ENCODE assay signal across 8 cellular contexts in genomic region chr15:63277893-63278505, GRCh38. TPM values are rescaled to one million over a fixed set of nuclear protein-coding genes. Genes with fewer than 3 reads are reported as not detected.
DNase-seq lines count a peak whose midpoint lies in the region; ATAC-seq, FAIRE-seq and TF ChIP-seq lines count a peak whose summit lies in the region.

No MANE protein-coding gene starts in this region.

- TF ChIP-seq POLR2A in lower leg skin (IDR thresholded peaks at IDR 0.05) (no peak), thyroid gland (IDR thresholded peaks at IDR 0.05) (no peak)

- H3K4me3 ChIP-seq in lower leg skin (ENCODE audit: low read depth, poor library complexity, severe bottlenecking) (peak overlapping the region; percentile 77), thyroid gland (replicated peaks in 1 of 3) (peak overlapping the region; percentile 22 to 97 (median 74))

- TSS peak; percentile 40 for BruUV-seq in MCF 10A (replicated peaks; lab: Mats Ljungman, UMichigan)

- POLR2A ChIA-PET in MCF 10A (lab: Yijun Ruan, JAX) = interaction anchor here (0.6 to 3.3 kb wide), 12 partner anchors 11 to 322 kb away, joined by 3 to 44 read pairs (median 4); partner anchors contain the start of gene RPS27L

- H3K27me3 Mint-ChIP-seq in MCF 10A (ENCODE audit: insufficient read depth, unreplicated experiment) = no peaks in the 10 kb centered on the region

- no peaks in the 10 kb centered on the region for H3K9me3 Mint-ChIP-seq in MCF 10A (ENCODE audit: unreplicated experiment)

- no peak for DNase-seq in MCF 10A (ENCODE audit: unreplicated experiment)
- DNase-seq in lower leg skin (ENCODE audit: low spot score in 2 of 2) = no peak
- DNase-seq in thyroid gland = peak; percentile 49 to 54
- DNase-seq in posterior vena cava (ENCODE audit: low spot score) = no peak
- no peak for DNase-seq in COLO829 (ENCODE audit: low spot score)
- DNase-seq in GM19239 (ENCODE audit: insufficient read length, low spot score) = no peak

- peak overlapping the region; percentile 74 for H3K27ac ChIP-seq in C4-2B
- H3K27ac ChIP-seq in thyroid gland = peak overlapping the region; percentile 90 to 94 (median 91)

- CTCF ChIA-PET in MCF 10A (lab: Yijun Ruan, JAX) = interaction anchor here (0.6 to 1.9 kb wide), 8 partner anchors 11 to 143 kb away, joined by 3 to 6 read pairs (median 4); no protein-coding TSS in a partner anchor

- TF ChIP-seq CTCF in C4-2B (conservative IDR thresholded peaks at IDR 0.05) (no peak), MCF 10A (IDR thresholded peaks at IDR 0.05; ENCODE audit: unreplicated experiment) (no peak), lower leg skin (IDR thresholded peaks at IDR 0.05) (no peak), thyroid gland (IDR thresholded peaks at IDR 0.05) (no peak)

- peaks cover 4 to 7% of the 10 kb centered on the region in 2 donors for H3K4me1 ChIP-seq in thyroid gland

- H3K9me3 ChIP-seq in thyroid gland = no peaks in the 10 kb centered on the region

- 11 to 12% methylated on average over 20 of the region's 20 CpGs for WGBS in lower leg skin, 2 donors
- WGBS in thyroid gland, 2 donors = 8 to 9% methylated on average over 20 of the region's 20 CpGs

- peaks cover 10% of the 10 kb centered on the region for H3K4me1 Mint-ChIP-seq in MCF 10A (ENCODE audit: insufficient read depth, unreplicated experiment)

- H3K27me3 ChIP-seq in thyroid gland = no peaks in the 10 kb centered on the region

- intact Hi-C loops in MCF 10A (cut with micrococcal nuclease) = loop anchor here (1.0 kb wide), 2 partner anchors 121 to 181 kb away; partner anchors contain the start of gene RPS27L
- intact Hi-C loops in lower leg skin (cut with DNase I; ENCODE audit: low total_unique reads) = no loop called here
- intact Hi-C loops in thyroid gland (cut with DNase I) = loop anchor here (10.0 kb wide), 1 partner anchor 93 kb away; the partner anchor contains the start of gene RAB8B
- intact Hi-C loops in posterior vena cava (cut with DNase I) = no loop called here

- H3K4me3 Mint-ChIP-seq in MCF 10A (ENCODE audit: unreplicated experiment) = peak overlapping the region; percentile 78

- peak; percentile 24 for ATAC-seq in HG03439 (IDR thresholded peaks at IDR 0.05; ENCODE audit: unreplicated experiment)

- peaks cover 0 to 2% of the 10 kb centered on the region in 2 donors for H3K36me3 ChIP-seq in thyroid gland

- H3K27ac Mint-ChIP-seq in MCF 10A (ENCODE audit: low read depth, unreplicated experiment) = peak overlapping the region; percentile 55

- FAIRE-seq in GM19239 (lab: Jason Lieb, UNC) = no peak

- H3K36me3 Mint-ChIP-seq in MCF 10A (ENCODE audit: insufficient read depth, unreplicated experiment) = peaks cover 11% of the 10 kb centered on the region

RNA-seq across cellular contexts. Expression of gene APH1B, which starts 0.6 kb away (rescaled TPM):
- total RNA-seq in MCF 10A (2022) (5.2 and 8.2 TPM in 2 replicates), lower leg skin (1 to 10 TPM; 4.6 to 8.1 (median 6.5) TPM), thyroid gland (10 to 100 TPM; 22.9 to 35.3 (median 27.8) TPM), posterior vena cava (10 to 100 TPM; 20.9 to 21.2 TPM)

Comparison
In these comparisons a context has a peak if more than half of its experiments do, and no peak if none do; other contexts are left out.
1. DNase-seq: peak in thyroid gland (2 of 2); none in MCF 10A (single experiment), lower leg skin (0 of 2), posterior vena cava (single experiment), COLO829 (single experiment) and GM19239 (single experiment).
2. intact Hi-C loops: an anchor here in MCF 10A (1.0 kb wide) and thyroid gland (10.0 kb wide); none called in lower leg skin and posterior vena cava.